8 cellular contexts compared by ENCODE assay signal in genomic region chr19:8423821-8424223, GRCh38. TPM values are rescaled to one million over a fixed set of nuclear protein-coding genes. Genes with fewer than 3 reads are reported as not detected.
DNase-seq lines count a peak whose midpoint lies in the region; ATAC-seq and TF ChIP-seq lines count a peak whose summit lies in the region.

No MANE protein-coding gene starts in this region.

- TF ChIP-seq POLR2A in lower leg skin (IDR thresholded peaks at IDR 0.05) = no peak
- TF ChIP-seq POLR2A in upper lobe of left lung (IDR thresholded peaks at IDR 0.05) = no peak

- TF ChIP-seq CTCF in lower leg skin (IDR thresholded peaks at IDR 0.05) = no peak
- no peak for TF ChIP-seq CTCF in upper lobe of left lung (IDR thresholded peaks at IDR 0.05)

- peak in 2 of 4 donors; percentile 42 to 77 for TF ChIP-seq EP300 in upper lobe of left lung (IDR thresholded peaks at IDR 0.05)

- ATAC-seq in upper lobe of left lung (ENCODE audit: low FRiP score in 2 of 2) (peak; percentile 92 to 96), HG03565 (IDR thresholded peaks at IDR 0.05; ENCODE audit: unreplicated experiment) (no peak)

- H3K27me3 ChIP-seq in upper lobe of left lung = no peaks in the 10 kb centered on the region

- peaks cover 0 to 30% (median 17%) of the 10 kb centered on the region in 4 donors for H3K36me3 ChIP-seq in upper lobe of left lung

- intact Hi-C loops in lower leg skin (cut with DNase I; ENCODE audit: low total_unique reads) = no loop called here

- H3K4me3 ChIP-seq in lower leg skin (ENCODE audit: low read depth, poor library complexity, severe bottlenecking) = no peak overlapping the region
- peak overlapping the region in 1 of 4 donors; percentile 11 for H3K4me3 ChIP-seq in upper lobe of left lung

- H3K9me3 ChIP-seq in upper lobe of left lung = no peaks in the 10 kb centered on the region

- DNase-seq in EH (ENCODE audit: low read depth) (peak; percentile 99), NCI-H460 (ENCODE audit: extremely low read depth, low read depth) (peak; percentile 77), dermis blood vessel endothelial cell (peak; percentile 98), lower leg skin (ENCODE audit: low spot score in 2 of 2) (peak; percentile 94 to 98), upper lobe of left lung (peak; percentile 65 to 88)
- no peak for DNase-seq in activated CD8-positive, alpha-beta memory T cell treated with anti-CD3 and anti-CD28 coated beads for 24 hours
- no peak for DNase-seq in central memory CD4-positive, alpha-beta T cell

- peaks cover 17 to 24% (median 20%) of the 10 kb centered on the region in 4 donors for H3K4me1 ChIP-seq in upper lobe of left lung

- H3K27ac ChIP-seq in upper lobe of left lung = peak overlapping the region; percentile 78 to 83 (median 82)

- 6 to 12% methylated on average over 9 of the region's 9 CpGs for WGBS in lower leg skin, 2 donors
- WGBS in upper lobe of left lung, 2 donors = 33 to 38% methylated on average over 9 of the region's 9 CpGs

RNA-seq across cellular contexts. Expression of gene MARCHF2, which starts 10.7 kb away (rescaled TPM):
- 13.0 and 15.6 TPM in 2 replicates for total RNA-seq in NCI-H460 (2014; rRNA removed; shearing (Covaris generic))
- polyA plus RNA-seq in NCI-H460 (2014; cell fraction: nucleus; rRNA removed) = 37.4 and 37.5 TPM in 2 replicates
- 165 and 247 TPM in 2 replicates for total RNA-seq in dermis blood vessel endothelial cell
- 100 to 1,000 TPM in 1 of 4 donors, 10 to 100 TPM in 3; 53.5 to 110 (median 60.8) TPM for total RNA-seq in lower leg skin
- total RNA-seq in upper lobe of left lung = 100 to 1,000 TPM in 3 of 6 donors, 10 to 100 TPM in 3; 72.2 to 266 (median 111) TPM

RNA-seq across cellular contexts. Expression of gene HNRNPM, which starts 21.0 kb away (rescaled TPM):
- 50.8 and 69.7 TPM in 2 replicates for total RNA-seq in NCI-H460 (2014; rRNA removed; shearing (Covaris generic))
- 119 and 127 TPM in 2 replicates for polyA plus RNA-seq in NCI-H460 (2014; cell fraction: nucleus; rRNA removed)
- total RNA-seq in dermis blood vessel endothelial cell (58.7 and 126 TPM in 2 replicates), lower leg skin (100 to 1,000 TPM in 1 of 4 donors, 10 to 100 TPM in 3; 60.4 to 103 (median 79.7) TPM), upper lobe of left lung (100 to 1,000 TPM in 5 of 6 donors, 10 to 100 TPM in 1; 95.2 to 188 (median 149) TPM)

RNA-seq across cellular contexts. Expression of gene RAB11B, which starts 33.7 kb away (rescaled TPM):
- total RNA-seq in NCI-H460 (2014; rRNA removed; shearing (Covaris generic)) = 11.7 and 15.4 TPM in 2 replicates
- 34.8 and 55.9 TPM in 2 replicates for polyA plus RNA-seq in NCI-H460 (2014; cell fraction: nucleus; rRNA removed)
- total RNA-seq in dermis blood vessel endothelial cell (34.5 and 124 TPM in 2 replicates), lower leg skin (100 to 1,000 TPM in 1 of 4 donors, 10 to 100 TPM in 3; 40.6 to 125 (median 56.8) TPM), upper lobe of left lung (100 to 1,000 TPM in 4 of 6 donors, 10 to 100 TPM in 2; 55.0 to 158 (median 130) TPM)

RNA-seq across cellular contexts. Expression of gene ANGPTL4, which starts 59.9 kb away (rescaled TPM):
- total RNA-seq in NCI-H460 (2014; rRNA removed; shearing (Covaris generic)) = 42.5 and 43.0 TPM in 2 replicates
- polyA plus RNA-seq in NCI-H460 (2014; cell fraction: nucleus; rRNA removed) = 53.1 and 59.6 TPM in 2 replicates
- 4.3 and 8.7 TPM in 2 replicates for total RNA-seq in dermis blood vessel endothelial cell
- total RNA-seq in lower leg skin = 10 to 100 TPM; 11.8 to 51.8 (median 34.7) TPM
- total RNA-seq in upper lobe of left lung = 10 to 100 TPM in 4 of 6 donors, 1 to 10 TPM in 1, not detected in 1; 1.8 to 27.7 (median 13.4) TPM

Comparison
In these comparisons a context has a peak if more than half of its experiments do, and no peak if none do; other contexts are left out.
1. DNase-seq: peak in EH (single experiment), NCI-H460 (single experiment), dermis blood vessel endothelial cell (single experiment), lower leg skin (2 of 2) and upper lobe of left lung (2 of 2); none in activated CD8-positive, alpha-beta memory T cell treated with anti-CD3 and anti-CD28 coated beads for 24 hours (single experiment) and central memory CD4-positive, alpha-beta T cell (single experiment).